In genomic region chr10:48449501-48450232, GRCh38 we compare ENCODE assay signal across 18 cellular contexts.
DNase-seq lines count a peak whose midpoint lies in the region; ATAC-seq and TF ChIP-seq lines count a peak whose summit lies in the region.
"Had no signal": no experiment of that assay in that cellular context is flagged by ENCODE, and none has a peak within 500 bp of the region (broad histone marks: within the 10 kb centered on the region; RNA-seq: fewer than 3 reads in every experiment).

No MANE protein-coding gene starts in this region.

- no peak overlapping the region for H3K27ac ChIP-seq in IMR-90 (ENCODE audit: insufficient read depth, low read length)
- H3K27ac ChIP-seq: Peyer's patch, right lobe of liver had no signal

- peaks cover 9% of the 10 kb centered on the region for H3K4me1 ChIP-seq in IMR-90 (ENCODE audit: control insufficient read depth, insufficient read depth, low read length)
- H3K4me1 ChIP-seq: Peyer's patch, right lobe of liver had no signal

- CTCF ChIA-PET in IMR-90 (lab: Yijun Ruan, JAX): no interaction called here

- H2BK15ac ChIP-seq in IMR-90 (ENCODE audit: low read depth, low read length): no peak overlapping the region

- no peak overlapping the region for H2BK5ac ChIP-seq in IMR-90 (ENCODE audit: low read depth, low read length, poor library complexity, severe bottlenecking)

- peaks cover 21% of the 10 kb centered on the region for H3K9me1 ChIP-seq in IMR-90 (ENCODE audit: insufficient read depth, low read length)

- no peak overlapping the region for H3K4me2 ChIP-seq in IMR-90 (ENCODE audit: low read depth, low read length)

- H3K27me3 Mint-ChIP-seq in glutamatergic neuron (ENCODE audit: unreplicated experiment): peaks cover 27% of the 10 kb centered on the region
- peaks cover 45% of the 10 kb centered on the region for H3K27me3 Mint-ChIP-seq in stimulated activated memory B cell treated with anti-CD40 and anti-IgM and Interleukin-4, amounts not matched to agents 10 μg/mL and 1 μg/mL and 100 μg/mL, for 72 hours

- TF ChIP-seq CTCF in IMR-90 (conservative IDR thresholded peaks at IDR 0.05; ENCODE audit: low read depth, low read length) (no peak), glutamatergic neuron (IDR thresholded peaks at IDR 0.05; ENCODE audit: partially characterized antibody, unreplicated experiment) (no peak)

- peaks cover 29% of the 10 kb centered on the region for H3K4me1 Mint-ChIP-seq in glutamatergic neuron (ENCODE audit: low read depth, unreplicated experiment)
- H3K4me1 Mint-ChIP-seq in stimulated activated memory B cell treated with anti-CD40 and anti-IgM and Interleukin-4, amounts not matched to agents 10 μg/mL and 1 μg/mL and 100 μg/mL, for 72 hours: no peaks in the 10 kb centered on the region
- H3K4me1 Mint-ChIP-seq: activated naive CD8-positive, alpha-beta T cell treated with anti-CD3 and anti-CD28 coated beads, Interleukin-2, amount 50 U/mL, for 24 hours; naive thymus-derived CD4-positive, alpha-beta T cell had no signal

- peaks cover 14% of the 10 kb centered on the region; the same call in 1 of the 2 replicates for H3K36me3 ChIP-seq in IMR-90 (ENCODE audit: control insufficient read depth, insufficient read depth, low read length)
- H3K36me3 ChIP-seq: Peyer's patch, right lobe of liver had no signal

- H3K23ac ChIP-seq in IMR-90 (ENCODE audit: low read depth, low read length): no peak overlapping the region

- no peak overlapping the region for H3K27ac Mint-ChIP-seq in glutamatergic neuron (ENCODE audit: unreplicated experiment)
- H3K27ac Mint-ChIP-seq in stimulated activated memory B cell treated with anti-CD40 and anti-IgM and Interleukin-4, amounts not matched to agents 10 μg/mL and 1 μg/mL and 100 μg/mL, for 72 hours: no peak overlapping the region
- H3K27ac Mint-ChIP-seq: activated naive CD8-positive, alpha-beta T cell treated with anti-CD3 and anti-CD28 coated beads, Interleukin-2, amount 50 U/mL, for 24 hours; naive thymus-derived CD4-positive, alpha-beta T cell; stimulated activated effector memory CD8-positive, alpha-beta T cell treated with anti-CD3 and anti-CD28 coated beads, Interleukin-12 subunit alpha, Interleukin-12 subunit beta, amount 100 ng/mL, for 72 hours; WTC11 had no signal

- H3K27me3 ChIP-seq in IMR-90 (ENCODE audit: control insufficient read depth, insufficient read depth, low read length): no peaks in the 10 kb centered on the region
- H3K27me3 ChIP-seq: Peyer's patch, right lobe of liver had no signal

- H4K8ac ChIP-seq in IMR-90 (ENCODE audit: low read depth in 2 of 2, low read length in 2 of 2): no peak overlapping the region

- H3K4me3 ChIP-seq in IMR-90 (ENCODE audit: insufficient read depth, low read depth, low read length): no peak overlapping the region
- H3K4me3 ChIP-seq: Peyer's patch, right lobe of liver had no signal

- no peak overlapping the region for H3K18ac ChIP-seq in IMR-90 (ENCODE audit: low read depth, low read length)

- no peak overlapping the region for H2BK20ac ChIP-seq in IMR-90 (ENCODE audit: low read depth, low read length)

- no peak for ATAC-seq in IMR-90 (ENCODE audit: low read depth)
- peak; percentile 25 to 71 for ATAC-seq in left cardiac atrium
- no peak for ATAC-seq in GM18907 (IDR thresholded peaks at IDR 0.05; ENCODE audit: unreplicated experiment)
- ATAC-seq in stimulated activated memory B cell treated with anti-CD40 and anti-IgM and Interleukin-4, amounts not matched to agents 10 μg/mL and 1 μg/mL and 100 μg/mL, for 72 hours: no peak
- ATAC-seq: activated naive CD8-positive, alpha-beta T cell treated with anti-CD3 and anti-CD28 coated beads, Interleukin-2, amount 50 U/mL, for 24 hours; naive thymus-derived CD4-positive, alpha-beta T cell; right lobe of liver; stimulated activated effector memory CD8-positive, alpha-beta T cell treated with anti-CD3 and anti-CD28 coated beads, Interleukin-12 subunit alpha, Interleukin-12 subunit beta, amount 100 ng/mL, for 72 hours; WTC11 had no signal

- no peak overlapping the region for H3K4me3 Mint-ChIP-seq in glutamatergic neuron (ENCODE audit: unreplicated experiment)
- H3K4me3 Mint-ChIP-seq in stimulated activated memory B cell treated with anti-CD40 and anti-IgM and Interleukin-4, amounts not matched to agents 10 μg/mL and 1 μg/mL and 100 μg/mL, for 72 hours: no peak overlapping the region
- H3K4me3 Mint-ChIP-seq: activated naive CD8-positive, alpha-beta T cell treated with anti-CD3 and anti-CD28 coated beads, Interleukin-2, amount 50 U/mL, for 24 hours; central memory CD8-positive, alpha-beta T cell; naive thymus-derived CD4-positive, alpha-beta T cell; stimulated activated effector memory CD8-positive, alpha-beta T cell treated with anti-CD3 and anti-CD28 coated beads, Interleukin-12 subunit alpha, Interleukin-12 subunit beta, amount 100 ng/mL, for 72 hours; WTC11 had no signal

- no peaks in the 10 kb centered on the region for H3K36me3 Mint-ChIP-seq in glutamatergic neuron (ENCODE audit: unreplicated experiment)
- H3K36me3 Mint-ChIP-seq in stimulated activated memory B cell treated with anti-CD40 and anti-IgM and Interleukin-4, amounts not matched to agents 10 μg/mL and 1 μg/mL and 100 μg/mL, for 72 hours: no peaks in the 10 kb centered on the region
- H3K36me3 Mint-ChIP-seq: naive thymus-derived CD4-positive, alpha-beta T cell; stimulated activated effector memory CD8-positive, alpha-beta T cell treated with anti-CD3 and anti-CD28 coated beads, Interleukin-12 subunit alpha, Interleukin-12 subunit beta, amount 100 ng/mL, for 72 hours; WTC11 had no signal

- peaks cover 13 to 65% of the 10 kb centered on the region in 2 experiments; a peak in 3 of 4 replicates for H3K79me1 ChIP-seq in IMR-90 (ENCODE audit: low read depth in 1 of 2, low read length in 2 of 2)

- no peak overlapping the region for H3K4ac ChIP-seq in IMR-90 (ENCODE audit: low read depth, low read length)

- POLR2A ChIA-PET in IMR-90 (lab: Charles Lee; ENCODE audit: unreplicated experiment): no interaction called here

- dilution Hi-C loops in IMR-90 (cut with HindIII; ENCODE audit: low sequenced_read_pairs, unreplicated experiment): no loop called here

- H3K9ac ChIP-seq in IMR-90 (ENCODE audit: low read depth, low read length): no peak overlapping the region

- H2AK9ac ChIP-seq in IMR-90 (replicated peaks; ENCODE audit: low read depth, low read length, poor library complexity): peak overlapping the region; percentile 52

- peaks cover 31% of the 10 kb centered on the region for H4K20me1 ChIP-seq in IMR-90 (ENCODE audit: insufficient read depth, low read length)

- DNase-seq in D341Med (ENCODE audit: low spot score) (peak; percentile 49), IMR-90 (no peak), left cardiac atrium (no peak), pons (ENCODE audit: low spot score) (peak; percentile 51), glutamatergic neuron (no peak)
- no peak for DNase-seq in activated naive CD4-positive, alpha-beta T cell treated with Interleukin-2 at 50 U/mL for 16 hours
- DNase-seq: activated naive CD8-positive, alpha-beta T cell treated with anti-CD3 and anti-CD28 coated beads, Interleukin-2, amount 50 U/mL, for 24 hours; naive thymus-derived CD4-positive, alpha-beta T cell; NCI-H2107; NCI-H82; T-helper 1 cell had no signal

- TF ChIP-seq RAD21 in IMR-90 (IDR thresholded peaks at IDR 0.05; ENCODE audit: low read length): no peak

- intact Hi-C loops in IMR-90 (cut with micrococcal nuclease) (no loop called here), left cardiac atrium (cut with DNase I) (no loop called here)

- TF ChIP-seq POLR2A in IMR-90 (IDR thresholded peaks at IDR 0.05; ENCODE audit: low read depth, low read length): no peak

- H3K14ac ChIP-seq in IMR-90 (replicated peaks; ENCODE audit: low read depth, low read length): peak overlapping the region; percentile 34

- H3K9me3 ChIP-seq in IMR-90 (ENCODE audit: control insufficient read depth, insufficient read depth, low read length): no peaks in the 10 kb centered on the region
- H3K9me3 ChIP-seq: Peyer's patch, right lobe of liver had no signal

- peak overlapping the region; percentile 21; the same call in 1 of the 2 replicates for H2AK5ac ChIP-seq in IMR-90 (ENCODE audit: low read depth, low read length)

- no peak overlapping the region for H4K5ac ChIP-seq in IMR-90 (ENCODE audit: low read depth, low read length)

- no peak overlapping the region for H2BK120ac ChIP-seq in IMR-90 (ENCODE audit: low read depth, low read length)

- in situ Hi-C loops in IMR-90 (cut with MboI; ENCODE audit: low sequenced_read_pairs): no loop called here

- no TSS peak for BruUV-seq in IMR-90 (replicated peaks; lab: Mats Ljungman, UMichigan)

- 92% methylated on average over 17 of the region's 19 CpGs; no CpG with 5 or more reads in 1 of the 2 experiments for WGBS in IMR-90 (ENCODE audit: extremely low coverage in 2 of 2, insufficient read length in 1 of 2), 2 experiments

- H3K9me3 Mint-ChIP-seq in glutamatergic neuron (ENCODE audit: unreplicated experiment): peaks cover 3% of the 10 kb centered on the region
- H3K9me3 Mint-ChIP-seq in stimulated activated memory B cell treated with anti-CD40 and anti-IgM and Interleukin-4, amounts not matched to agents 10 μg/mL and 1 μg/mL and 100 μg/mL, for 72 hours: no peaks in the 10 kb centered on the region
- H3K9me3 Mint-ChIP-seq: activated naive CD8-positive, alpha-beta T cell treated with anti-CD3 and anti-CD28 coated beads, Interleukin-2, amount 50 U/mL, for 24 hours; central memory CD8-positive, alpha-beta T cell; naive thymus-derived CD4-positive, alpha-beta T cell; stimulated activated effector memory CD8-positive, alpha-beta T cell treated with anti-CD3 and anti-CD28 coated beads, Interleukin-12 subunit alpha, Interleukin-12 subunit beta, amount 100 ng/mL, for 72 hours; WTC11 had no signal

- H3K56ac ChIP-seq in IMR-90 (ENCODE audit: extremely low read depth, insufficient read depth, low read length): no peak overlapping the region

- H2AFZ ChIP-seq in IMR-90 (replicated peaks; ENCODE audit: low read length, poor library complexity): no peak overlapping the region

- no peak overlapping the region for H4K91ac ChIP-seq in IMR-90 (ENCODE audit: insufficient read depth, low read depth, low read length)

TF ChIP-seq in IMR-90, 13 proteins besides CTCF, POLR2A, EP300 and RAD21 (continues in another document):
- no peak for TF ChIP-seq RFX5 (IDR thresholded peaks at IDR 0.05; ENCODE audit: low read depth, low read length)
- no peak for TF ChIP-seq NFE2L2 (IDR thresholded peaks at IDR 0.05; ENCODE audit: low read depth, low read length)
- no peak for TF ChIP-seq ELK1 (IDR thresholded peaks at IDR 0.05; ENCODE audit: borderline replicate concordance, low read depth, low read length)

Comparison
In these comparisons a context has a peak if more than half of its experiments do, and no peak if none do; other contexts are left out.
1. DNase-seq: peak in D341Med (single experiment) and pons (single experiment); none in IMR-90 (single experiment), left cardiac atrium (single experiment), activated naive CD4-positive, alpha-beta T cell treated with Interleukin-2 at 50 U/mL for 16 hours (single experiment) and glutamatergic neuron (single experiment).
2. ATAC-seq: peak in left cardiac atrium (2 of 2); none in IMR-90 (single experiment), GM18907 (single experiment) and stimulated activated memory B cell treated with anti-CD40 and anti-IgM and Interleukin-4, amounts not matched to agents 10 μg/mL and 1 μg/mL and 100 μg/mL, for 72 hours (single experiment).